33 cellular contexts compared by ENCODE assay signal in the genomic region with DNA sequence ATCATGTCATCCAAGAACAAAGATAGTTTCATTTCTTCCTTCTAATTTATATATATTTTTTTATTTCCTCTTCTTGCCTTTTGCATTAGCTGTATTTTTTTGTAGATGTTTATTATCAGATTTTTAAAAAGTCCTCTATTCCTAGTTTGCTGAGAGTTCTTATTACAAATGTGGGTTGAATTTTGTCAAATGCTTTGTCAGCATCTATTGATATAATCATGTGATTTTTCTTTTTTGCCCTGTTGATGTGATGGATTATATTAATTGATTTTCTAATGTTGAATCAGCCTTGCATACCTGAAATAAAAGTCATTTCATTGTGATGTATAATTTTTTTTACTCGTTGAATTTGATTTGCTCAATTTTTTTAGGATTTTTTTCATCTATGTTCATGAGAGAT. TPM values are rescaled to one million over a fixed set of nuclear protein-coding genes. Genes with fewer than 3 reads are reported as not detected.
"Had no signal": no experiment of that assay in that cellular context is flagged by ENCODE, and none has a peak within 500 bp of the region (broad histone marks: within the 10 kb centered on the region; RNA-seq: fewer than 3 reads in every experiment).

No MANE protein-coding gene starts in this region.

- FAIRE-seq: urothelium cell line had no signal

- H3K27me3 ChIP-seq: stomach, suprapubic skin, testis, thyroid gland, tibial nerve, transverse colon, upper lobe of left lung, upper lobe of right lung, uterus, vagina had no signal

- H3K4me3 ChIP-seq: stomach, suprapubic skin, testis, thoracic aorta, thyroid gland, tibial artery, tibial nerve, transverse colon, upper lobe of left lung, upper lobe of right lung, uterus, vagina had no signal

- ATAC-seq: stimulated activated effector memory CD8-positive, alpha-beta T cell treated with anti-CD3 and anti-CD28 coated beads, Interleukin-12 subunit alpha, Interleukin-12 subunit beta, amount 100 ng/mL, for 72 hours; stimulated activated memory B cell treated with anti-CD40 and anti-IgM and Interleukin-4, amounts not matched to agents 10 μg/mL and 1 μg/mL and 100 μg/mL, for 72 hours; stimulated activated naive B cell treated with anti-CD40 and anti-IgM and Interleukin-4, amounts not matched to agents 10 μg/mL and 1 μg/mL and 100 μg/mL, for 72 hours; stimulated activated naive CD8-positive, alpha-beta T cell treated with anti-CD3 and anti-CD28 coated beads, Interleukin-15, amount 100 ng/mL, for 72 hours; stimulated activated naive CD8-positive, alpha-beta T cell treated with anti-CD3 and anti-CD28 coated beads, Interleukin-15, Interleukin-2, amounts not matched to agents 100 U/mL and 50 U/mL, for 24 hours; upper lobe of right lung had no signal

- H3K27ac ChIP-seq: stomach, suprapubic skin, testis, thoracic aorta, thyroid gland, tibial artery, tibial nerve, transverse colon, upper lobe of left lung, upper lobe of right lung, uterus, vagina had no signal

- H3K4me1 ChIP-seq: stomach, suprapubic skin, testis, thyroid gland, tibial artery, tibial nerve, transverse colon, upper lobe of left lung, upper lobe of right lung, uterus, vagina had no signal

- H3K36me3 ChIP-seq: stomach, suprapubic skin, thoracic aorta, thyroid gland, tibial artery, tibial nerve, transverse colon, upper lobe of left lung, upper lobe of right lung, uterus, vagina had no signal

- H3K9me3 Mint-ChIP-seq: stimulated activated effector memory CD8-positive, alpha-beta T cell treated with anti-CD3 and anti-CD28 coated beads, Interleukin-12 subunit alpha, Interleukin-12 subunit beta, amount 100 ng/mL, for 72 hours; stimulated activated memory B cell treated with anti-CD40 and anti-IgM and Interleukin-4, amounts not matched to agents 10 μg/mL and 1 μg/mL and 100 μg/mL, for 72 hours; stimulated activated naive CD8-positive, alpha-beta T cell treated with anti-CD3 and anti-CD28 coated beads, Interleukin-15, amount 100 ng/mL, for 72 hours; type B pancreatic cell had no signal

- H3K27me3 Mint-ChIP-seq: stimulated activated memory B cell treated with anti-CD40 and anti-IgM and Interleukin-4, amounts not matched to agents 10 μg/mL and 1 μg/mL and 100 μg/mL, for 72 hours had no signal

- H3K36me3 Mint-ChIP-seq: stimulated activated effector memory CD8-positive, alpha-beta T cell treated with anti-CD3 and anti-CD28 coated beads, Interleukin-12 subunit alpha, Interleukin-12 subunit beta, amount 100 ng/mL, for 72 hours; stimulated activated memory B cell treated with anti-CD40 and anti-IgM and Interleukin-4, amounts not matched to agents 10 μg/mL and 1 μg/mL and 100 μg/mL, for 72 hours; stimulated activated naive B cell treated with anti-CD40 and anti-IgM and Interleukin-4, amounts not matched to agents 10 μg/mL and 1 μg/mL and 100 μg/mL, for 72 hours; type B pancreatic cell had no signal

- H3K4me1 Mint-ChIP-seq: stimulated activated effector memory CD8-positive, alpha-beta T cell treated with anti-CD3 and anti-CD28 coated beads, Interleukin-12 subunit alpha, Interleukin-12 subunit beta, amount 100 ng/mL, for 72 hours; stimulated activated memory B cell treated with anti-CD40 and anti-IgM and Interleukin-4, amounts not matched to agents 10 μg/mL and 1 μg/mL and 100 μg/mL, for 72 hours; stimulated activated naive B cell treated with anti-CD40 and anti-IgM and Interleukin-4, amounts not matched to agents 10 μg/mL and 1 μg/mL and 100 μg/mL, for 72 hours; stimulated activated naive CD8-positive, alpha-beta T cell treated with anti-CD3 and anti-CD28 coated beads, Interleukin-15, amount 100 ng/mL, for 72 hours had no signal

- H3K27ac Mint-ChIP-seq: stimulated activated effector memory CD8-positive, alpha-beta T cell treated with anti-CD3 and anti-CD28 coated beads, Interleukin-12 subunit alpha, Interleukin-12 subunit beta, amount 100 ng/mL, for 72 hours; stimulated activated memory B cell treated with anti-CD40 and anti-IgM and Interleukin-4, amounts not matched to agents 10 μg/mL and 1 μg/mL and 100 μg/mL, for 72 hours; stimulated activated naive B cell treated with anti-CD40 and anti-IgM and Interleukin-4, amounts not matched to agents 10 μg/mL and 1 μg/mL and 100 μg/mL, for 72 hours; stimulated activated naive CD8-positive, alpha-beta T cell treated with anti-CD3 and anti-CD28 coated beads, Interleukin-15, amount 100 ng/mL, for 72 hours; stimulated activated naive CD8-positive, alpha-beta T cell treated with anti-CD3 and anti-CD28 coated beads, Interleukin-15, Interleukin-2, amounts not matched to agents 100 ng/mL and 50 ng/mL, for 24 hours; type B pancreatic cell had no signal

- H3K9me3 ChIP-seq: suprapubic skin, testis, thoracic aorta, thyroid gland, tibial artery, tibial nerve, transverse colon, upper lobe of left lung, upper lobe of right lung, uterus, vagina had no signal

- H3K4me3 Mint-ChIP-seq: stimulated activated effector memory CD8-positive, alpha-beta T cell treated with anti-CD3 and anti-CD28 coated beads, Interleukin-12 subunit alpha, Interleukin-12 subunit beta, amount 100 ng/mL, for 72 hours; stimulated activated memory B cell treated with anti-CD40 and anti-IgM and Interleukin-4, amounts not matched to agents 10 μg/mL and 1 μg/mL and 100 μg/mL, for 72 hours; stimulated activated naive B cell treated with anti-CD40 and anti-IgM and Interleukin-4, amounts not matched to agents 10 μg/mL and 1 μg/mL and 100 μg/mL, for 72 hours; stimulated activated naive CD8-positive, alpha-beta T cell treated with anti-CD3 and anti-CD28 coated beads, Interleukin-15, amount 100 ng/mL, for 72 hours; stimulated activated naive CD8-positive, alpha-beta T cell treated with anti-CD3 and anti-CD28 coated beads, Interleukin-15, Interleukin-2, amounts not matched to agents 100 ng/mL and 50 ng/mL, for 24 hours; type B pancreatic cell had no signal

- DNase-seq: stimulated activated CD4-positive, alpha-beta T cell treated with anti-CD3 and anti-CD28 coated beads, Interleukin-2, amount 100 ng/mL, for 48 hours; stimulated activated CD4-positive, alpha-beta T cell treated with anti-CD3 and anti-CD28 coated beads, Interleukin-4, amount 100 ng/mL, for 1 hour; stimulated activated CD4-positive, alpha-beta T cell treated with anti-CD3 and anti-CD28 coated beads, Interleukin-4, amount 100 ng/mL, for 24 hours; stimulated activated CD4-positive, alpha-beta T cell treated with anti-CD3 and anti-CD28 coated beads, Interleukin-4, amount 100 ng/mL, for 4 hours; stimulated activated CD8-positive, alpha-beta memory T cell treated with anti-CD3 and anti-CD28 coated beads, Interleukin-4, amount 100 ng/mL, for 48 hours; stimulated activated naive B cell treated with anti-CD40 and anti-IgM and Interleukin-4, amounts not matched to agents 10 μg/mL and 1 μg/mL and 100 μg/mL, for 72 hours; stimulated activated naive CD4-positive, alpha-beta T cell; stimulated activated naive CD4-positive, alpha-beta T cell treated with Interleukin-2 at 50 U/mL for 16 hours; stimulated activated naive CD8-positive, alpha-beta T cell treated with anti-CD3 and anti-CD28 coated beads, Interleukin-15, amount 100 ng/mL, for 72 hours; stimulated activated naive CD8-positive, alpha-beta T cell treated with anti-CD3 and anti-CD28 coated beads, Interleukin-15, Interleukin-2, amounts not matched to agents 100 U/mL and 50 U/mL, for 24 hours; stomach; substantia nigra; testis; thyroid gland; tibial artery; transverse colon; trophoblast cell; upper lobe of left lung; upper lobe of right lung; uterus had no signal

RNA-seq across cellular contexts. Expression of a gene that starts 46.9 kb away (rescaled TPM):
- total RNA-seq: stomach, subcutaneous adipose tissue, suprapubic skin, temporal lobe, testis, thoracic aorta, thyroid gland, tibial nerve, transverse colon, upper lobe of left lung, upper lobe of right lung, ureter, urinary bladder, uterus, vagina had no signal
- polyA plus RNA-seq: stomach, urinary bladder had no signal
